Comparison of ENCODE assay signal across 1 cellular context in genomic region chr17:12985431-12986285, GRCh38.
TF ChIP-seq lines count a peak whose summit lies in the region.

No MANE protein-coding gene starts in this region.

TF ChIP-seq in K562, 482 proteins besides CTCF, POLR2A, EP300 and RAD21 (continued from another document):
- TF ChIP-seq PKNOX1 (IDR thresholded peaks at IDR 0.05), result 0 out of 2 replicates have a peak, but pooled peaks have one; percentile 9
- TF ChIP-seq ZNF830 (CRISPR knock-in tag; IDR thresholded peaks at IDR 0.05), result no peak
- TF ChIP-seq ZNF79 (CRISPR knock-in tag; IDR thresholded peaks at IDR 0.05; ENCODE audit: low read depth), result no peak
- TF ChIP-seq IRF1 (CRISPR knock-in tag; IDR thresholded peaks at IDR 0.05; ENCODE audit: borderline replicate concordance), result no peak
- no peak for TF ChIP-seq ZNF239 (CRISPR knock-in tag; IDR thresholded peaks at IDR 0.05)
- no peak for TF ChIP-seq YY1 (IDR thresholded peaks at IDR 0.05; ENCODE audit: borderline replicate concordance in 1 of 3, control insufficient read depth in 1 of 3, extremely low read depth in 1 of 3, insufficient read depth in 3 of 3, insufficient read length in 1 of 3, insufficient replicate concordance in 2 of 3, low read depth in 1 of 3, low read length in 2 of 3)
